Comparison of ENCODE assay signal across 22 cellular contexts in the genomic region with DNA sequence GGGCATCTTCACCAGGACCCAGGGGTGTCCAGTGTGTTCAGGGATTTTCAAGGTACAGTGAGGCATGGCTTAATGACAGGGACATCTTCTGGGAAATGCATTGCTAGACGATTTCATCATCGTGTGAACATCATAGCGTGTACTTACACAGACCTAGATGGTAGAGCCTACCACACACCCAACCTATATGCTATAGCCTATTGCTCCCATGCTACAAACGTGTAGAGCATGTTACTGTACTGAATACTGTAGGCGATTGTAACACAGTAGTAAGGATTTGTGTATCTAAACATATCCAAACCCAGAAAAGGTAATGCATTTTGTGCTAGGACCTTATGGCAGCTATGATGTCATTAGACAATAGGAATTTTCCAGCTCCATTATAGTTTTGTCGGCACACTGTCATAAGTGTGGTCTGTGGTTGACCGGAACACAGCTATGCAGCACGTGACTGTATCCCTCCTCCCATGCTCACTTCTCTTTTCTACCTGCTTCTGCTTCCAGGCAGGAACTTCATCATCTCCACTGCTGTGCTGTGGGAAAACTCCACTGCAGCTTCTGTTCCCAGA.
DNase-seq lines count a peak whose midpoint lies in the region; ATAC-seq and TF ChIP-seq lines count a peak whose summit lies in the region.
"Had no signal": no experiment of that assay in that cellular context is flagged by ENCODE, and none has a peak within 500 bp of the region (broad histone marks: within the 10 kb centered on the region; RNA-seq: fewer than 3 reads in every experiment).

No MANE protein-coding gene starts in this region.

- no peak for DNase-seq in left ventricle myocardium superior
- DNase-seq in heart right ventricle = no peak
- DNase-seq in MV-4-11 (lab: John Stamatoyannopoulos, UW) = peak; percentile 51
- DNase-seq in kidney glomerular epithelial cell (lab: John Stamatoyannopoulos, UW) = peak; percentile 13
- DNase-seq in activated CD8-positive, alpha-beta memory T cell treated with anti-CD3 and anti-CD28 coated beads, Interleukin-2, amount 50 U/mL, for 48 hours = no peak
- DNase-seq in omental fat pad (ENCODE audit: low spot score) = no peak
- DNase-seq: CD4-positive, alpha-beta memory T cell; DMS153; GDM1; H9; KG1; NCI-H1092; NCI-H146; NCI-H2029 treated with DMSO at 0.1 percent for 48 hours; NCI-H510A; NCI-H748 treated with DMSO at 0.1 percent for 48 hours; PC-3; RPMI8226; SHP77 treated with DMSO at 0.1 percent for 48 hours had no signal

- no peak overlapping the region for H3K27ac ChIP-seq in heart right ventricle

- peaks cover 0 to 17% (median 7%) of the 10 kb centered on the region in 9 donors for H3K4me1 ChIP-seq in heart right ventricle

- no peaks in the 10 kb centered on the region for H3K36me3 ChIP-seq in heart right ventricle

- 80 to 83% methylated on average over 8 of the region's 8 CpGs for WGBS in heart right ventricle, 2 donors

- H3K9me3 ChIP-seq in heart right ventricle = no peaks in the 10 kb centered on the region

- intact Hi-C loops in left ventricle myocardium superior (cut with micrococcal nuclease) = no loop called here
- intact Hi-C loops in heart right ventricle (cut with DNase I) = loop anchor here in 1 of 10 donors (2.0 kb wide), 1 partner anchor 75 kb away; no protein-coding TSS in a partner anchor

- no peak overlapping the region for H3K4me3 ChIP-seq in heart right ventricle

- no peak for TF ChIP-seq CTCF in heart right ventricle (IDR thresholded peaks at IDR 0.05)
- no peak for TF ChIP-seq CTCF in omental fat pad (IDR thresholded peaks at IDR 0.05)

- ATAC-seq in left ventricle myocardium superior (peak; percentile 25), heart right ventricle (no peak), HG02970 (IDR thresholded peaks at IDR 0.05; ENCODE audit: low FRiP score, unreplicated experiment) (no peak), omental fat pad (ENCODE audit: low FRiP score) (no peak), HG02642 (IDR thresholded peaks at IDR 0.05; ENCODE audit: poor library complexity, unreplicated experiment) (no peak)
- ATAC-seq: PC-3, SK-N-SH treated with all-trans-retinoic acid at 6 μM for 48 hours had no signal

- no peaks in the 10 kb centered on the region for H3K27me3 ChIP-seq in heart right ventricle

Comparison
In these comparisons a context has a peak if more than half of its experiments do, and no peak if none do; other contexts are left out.
1. DNase-seq: peak in MV-4-11 (single experiment) and kidney glomerular epithelial cell (single experiment); none in left ventricle myocardium superior (single experiment), heart right ventricle (0 of 2), activated CD8-positive, alpha-beta memory T cell treated with anti-CD3 and anti-CD28 coated beads, Interleukin-2, amount 50 U/mL, for 48 hours (single experiment) and omental fat pad (single experiment).